In the genomic region with DNA sequence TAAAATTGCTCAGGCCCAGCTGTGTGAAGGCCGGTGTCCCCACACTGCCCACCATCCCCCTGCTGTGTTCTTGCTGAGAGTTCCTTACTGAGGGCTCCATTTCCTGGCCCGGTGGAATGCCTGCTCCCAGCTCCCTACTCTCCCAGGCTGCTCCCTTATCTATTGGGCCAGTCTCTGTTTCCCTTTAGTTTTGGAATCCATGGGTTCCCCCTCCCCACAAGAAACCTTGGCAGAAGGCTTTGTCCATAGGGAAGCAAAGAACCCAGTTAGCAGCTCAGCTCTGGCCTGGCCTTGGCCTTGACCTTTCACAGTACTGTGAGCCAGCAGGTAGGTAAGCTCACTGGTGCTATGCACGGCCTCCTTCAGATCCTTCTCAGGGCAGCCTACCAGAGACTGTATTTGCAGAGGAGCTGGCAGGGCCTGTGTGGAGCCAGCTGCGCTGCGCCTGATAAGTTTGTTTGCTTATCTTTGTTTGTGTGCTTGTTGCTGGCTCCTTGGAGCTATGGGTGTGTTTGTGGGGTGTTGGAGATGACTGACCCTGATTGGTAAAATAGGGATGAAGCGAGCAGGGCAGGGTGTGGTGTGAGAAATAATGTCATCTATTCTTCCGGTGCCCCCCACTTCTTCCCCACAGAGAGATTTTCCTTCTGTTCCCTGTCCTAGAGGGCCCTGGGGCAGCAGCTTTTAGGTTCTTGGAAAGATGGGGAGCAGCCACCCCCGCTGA, we compare ENCODE assay signal across 1 cellular context.
TF ChIP-seq lines count a peak whose summit lies in the region.

No MANE protein-coding gene starts in this region.

TF ChIP-seq in K562, 482 proteins besides CTCF, POLR2A, EP300 and RAD21 (continued from another document and continues in another):
- TF ChIP-seq, protein P1, sequence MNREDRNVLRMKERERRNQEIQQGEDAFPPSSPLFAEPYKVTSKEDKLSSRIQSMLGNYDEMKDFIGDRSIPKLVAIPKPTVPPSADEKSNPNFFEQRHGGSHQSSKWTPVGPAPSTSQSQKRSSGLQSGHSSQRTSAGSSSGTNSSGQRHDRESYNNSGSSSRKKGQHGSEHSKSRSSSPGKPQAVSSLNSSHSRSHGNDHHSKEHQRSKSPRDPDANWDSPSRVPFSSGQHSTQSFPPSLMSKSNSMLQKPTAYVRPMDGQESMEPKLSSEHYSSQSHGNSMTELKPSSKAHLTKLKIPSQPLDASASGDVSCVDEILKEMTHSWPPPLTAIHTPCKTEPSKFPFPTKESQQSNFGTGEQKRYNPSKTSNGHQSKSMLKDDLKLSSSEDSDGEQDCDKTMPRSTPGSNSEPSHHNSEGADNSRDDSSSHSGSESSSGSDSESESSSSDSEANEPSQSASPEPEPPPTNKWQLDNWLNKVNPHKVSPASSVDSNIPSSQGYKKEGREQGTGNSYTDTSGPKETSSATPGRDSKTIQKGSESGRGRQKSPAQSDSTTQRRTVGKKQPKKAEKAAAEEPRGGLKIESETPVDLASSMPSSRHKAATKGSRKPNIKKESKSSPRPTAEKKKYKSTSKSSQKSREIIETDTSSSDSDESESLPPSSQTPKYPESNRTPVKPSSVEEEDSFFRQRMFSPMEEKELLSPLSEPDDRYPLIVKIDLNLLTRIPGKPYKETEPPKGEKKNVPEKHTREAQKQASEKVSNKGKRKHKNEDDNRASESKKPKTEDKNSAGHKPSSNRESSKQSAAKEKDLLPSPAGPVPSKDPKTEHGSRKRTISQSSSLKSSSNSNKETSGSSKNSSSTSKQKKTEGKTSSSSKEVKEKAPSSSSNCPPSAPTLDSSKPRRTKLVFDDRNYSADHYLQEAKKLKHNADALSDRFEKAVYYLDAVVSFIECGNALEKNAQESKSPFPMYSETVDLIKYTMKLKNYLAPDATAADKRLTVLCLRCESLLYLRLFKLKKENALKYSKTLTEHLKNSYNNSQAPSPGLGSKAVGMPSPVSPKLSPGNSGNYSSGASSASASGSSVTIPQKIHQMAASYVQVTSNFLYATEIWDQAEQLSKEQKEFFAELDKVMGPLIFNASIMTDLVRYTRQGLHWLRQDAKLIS (CRISPR knock-in tag; IDR thresholded peaks at IDR 0.05): no peak; the same call in 1 of the 2 replicates
- TF ChIP-seq SREBF1 (IDR thresholded peaks at IDR 0.05; ENCODE audit: borderline replicate concordance, low read depth, low read length) (no peak), ZNF165 (CRISPR knock-in tag; IDR thresholded peaks at IDR 0.05; ENCODE audit: borderline replicate concordance) (0 out of 2 replicates have a peak, but pooled peaks have one; percentile 18), PPARD (CRISPR knock-in tag; IDR thresholded peaks at IDR 0.05) (no peak), MTA3 (IDR thresholded peaks at IDR 0.05; ENCODE audit: borderline replicate concordance) (peak; percentile 85), ZNF224 (CRISPR knock-in tag; IDR thresholded peaks at IDR 0.05) (no peak), ZNF696 (CRISPR knock-in tag; conservative IDR thresholded peaks at IDR 0.05) (no peak), ETV6 (IDR thresholded peaks at IDR 0.05; ENCODE audit: borderline replicate concordance in 1 of 2, low read depth in 2 of 2, low read length in 1 of 2) (0 out of 4 replicates have a peak, but pooled peaks of 1 of the 2 experiments have one; percentile 54), ETV6 (CRISPR knock-in tag; IDR thresholded peaks at IDR 0.05; ENCODE audit: borderline replicate concordance) (no peak), RBM15 (IDR thresholded peaks at IDR 0.05; ENCODE audit: insufficient read depth, low read length) (no peak), ZNF668 (CRISPR knock-in tag; IDR thresholded peaks at IDR 0.05) (no peak), ZNF507 (tag; conservative IDR thresholded peaks at IDR 0.05) (no peak), SMAD2 (IDR thresholded peaks at IDR 0.05; ENCODE audit: low read depth, low read length) (no peak), SMC3 (conservative IDR thresholded peaks at IDR 0.05; ENCODE audit: insufficient read depth, low read depth, low read length) (no peak), ZNF384 (IDR thresholded peaks at IDR 0.05; ENCODE audit: low read depth, low read length) (no peak), XRCC5 (IDR thresholded peaks at IDR 0.05; ENCODE audit: low read depth, low read length) (no peak), BRD9 (IDR thresholded peaks at IDR 0.05; ENCODE audit: low read depth, partially characterized antibody) (peak; percentile 9), ZBTB7A (IDR thresholded peaks at IDR 0.05; ENCODE audit: borderline replicate concordance, control insufficient read depth, low read depth, low read length) (no peak; the same call in 1 of the 2 replicates), SMAD3 (CRISPR knock-in tag; conservative IDR thresholded peaks at IDR 0.05) (no peak), SRSF9 (IDR thresholded peaks at IDR 0.05; ENCODE audit: borderline replicate concordance, low read depth, low read length) (no peak), ZNF282 (CRISPR knock-in tag; IDR thresholded peaks at IDR 0.05) (no peak), ESRRA (IDR thresholded peaks at IDR 0.05; ENCODE audit: borderline replicate concordance, low read depth) (peak; percentile 66), SLC30A9 (CRISPR knock-in tag; IDR thresholded peaks at IDR 0.05) (no peak), ZBTB1 (CRISPR knock-in tag; IDR thresholded peaks at IDR 0.05; ENCODE audit: borderline replicate concordance, low read depth) (no peak), TAF15 (IDR thresholded peaks at IDR 0.05; ENCODE audit: low read depth, low read length) (no peak), HNRNPUL1 (IDR thresholded peaks at IDR 0.05; ENCODE audit: low read length) (no peak), MECOM (CRISPR knock-in tag; IDR thresholded peaks at IDR 0.05) (no peak), ELF4 (CRISPR knock-in tag; IDR thresholded peaks at IDR 0.05) (0 out of 2 replicates have a peak, but pooled peaks have one; percentile 54), HSF4 (CRISPR knock-in tag; IDR thresholded peaks at IDR 0.05; ENCODE audit: borderline replicate concordance) (no peak), TFAM (CRISPR knock-in tag; conservative IDR thresholded peaks at IDR 0.05) (no peak), EZH2 (IDR thresholded peaks at IDR 0.05; ENCODE audit: borderline replicate concordance, low read depth, low read length) (no peak), FOSL1 (tag; conservative IDR thresholded peaks at IDR 0.05) (peak; percentile 72), NR3C1 (CRISPR knock-in tag; IDR thresholded peaks at IDR 0.05) (no peak), FOXK2 (conservative IDR thresholded peaks at IDR 0.05 in 1 of 2, IDR thresholded peaks at IDR 0.05 in 1 of 2; ENCODE audit: low read depth in 2 of 2) (peak; percentile 91), NONO (IDR thresholded peaks at IDR 0.05; ENCODE audit: low read depth in 2 of 2, low read length in 1 of 2) (peak in 1 of 2 experiments; percentile 66; a peak in 1 of 4 replicates), KLF13 (tag; IDR thresholded peaks at IDR 0.05; ENCODE audit: borderline replicate concordance, low read depth) (no peak), NFIX (CRISPR knock-in tag; IDR thresholded peaks at IDR 0.05; ENCODE audit: low read depth) (no peak), HDAC8 (tag; IDR thresholded peaks at IDR 0.05) (no peak), KLF16 (IDR thresholded peaks at IDR 0.05) (peak; percentile 94), ZSCAN29 (IDR thresholded peaks at IDR 0.05) (no peak), ZNF766 (CRISPR knock-in tag; conservative IDR thresholded peaks at IDR 0.05) (0 out of 2 replicates have a peak, but pooled peaks have one; percentile 9), CBX2 (IDR thresholded peaks at IDR 0.05; ENCODE audit: insufficient read depth, low read length, poor library complexity, severe bottlenecking) (no peak), DMBX1 (CRISPR knock-in tag; IDR thresholded peaks at IDR 0.05; ENCODE audit: borderline replicate concordance) (peak; percentile 69)
- TF ChIP-seq, protein P2, sequence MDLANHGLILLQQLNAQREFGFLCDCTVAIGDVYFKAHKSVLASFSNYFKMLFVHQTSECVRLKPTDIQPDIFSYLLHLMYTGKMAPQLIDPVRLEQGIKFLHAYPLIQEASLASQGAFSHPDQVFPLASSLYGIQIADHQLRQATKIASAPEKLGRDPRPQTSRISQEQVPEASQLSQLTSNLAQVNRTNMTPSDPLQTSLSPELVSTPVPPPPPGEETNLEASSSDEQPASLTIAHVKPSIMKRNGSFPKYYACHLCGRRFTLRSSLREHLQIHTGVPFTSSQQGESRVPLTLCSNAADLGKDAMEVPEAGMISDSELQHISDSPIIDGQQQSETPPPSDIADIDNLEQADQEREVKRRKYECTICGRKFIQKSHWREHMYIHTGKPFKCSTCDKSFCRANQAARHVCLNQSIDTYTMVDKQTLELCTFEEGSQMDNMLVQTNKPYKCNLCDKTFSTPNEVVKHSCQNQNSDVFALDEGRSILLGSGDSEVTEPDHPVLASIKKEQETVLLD (IDR thresholded peaks at IDR 0.05): peak; percentile 53; the same call in 1 of the 2 replicates
- TF ChIP-seq, protein P3, sequence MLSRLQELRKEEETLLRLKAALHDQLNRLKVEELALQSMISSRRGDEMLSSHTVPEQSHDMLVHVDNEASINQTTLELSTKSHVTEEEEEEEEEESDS (CRISPR knock-in tag; IDR thresholded peaks at IDR 0.05): no peak
- TF ChIP-seq, protein P4, sequence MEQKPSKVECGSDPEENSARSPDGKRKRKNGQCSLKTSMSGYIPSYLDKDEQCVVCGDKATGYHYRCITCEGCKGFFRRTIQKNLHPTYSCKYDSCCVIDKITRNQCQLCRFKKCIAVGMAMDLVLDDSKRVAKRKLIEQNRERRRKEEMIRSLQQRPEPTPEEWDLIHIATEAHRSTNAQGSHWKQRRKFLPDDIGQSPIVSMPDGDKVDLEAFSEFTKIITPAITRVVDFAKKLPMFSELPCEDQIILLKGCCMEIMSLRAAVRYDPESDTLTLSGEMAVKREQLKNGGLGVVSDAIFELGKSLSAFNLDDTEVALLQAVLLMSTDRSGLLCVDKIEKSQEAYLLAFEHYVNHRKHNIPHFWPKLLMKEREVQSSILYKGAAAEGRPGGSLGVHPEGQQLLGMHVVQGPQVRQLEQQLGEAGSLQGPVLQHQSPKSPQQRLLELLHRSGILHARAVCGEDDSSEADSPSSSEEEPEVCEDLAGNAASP (IDR thresholded peaks at IDR 0.05): no peak
- TF ChIP-seq, protein P5, sequence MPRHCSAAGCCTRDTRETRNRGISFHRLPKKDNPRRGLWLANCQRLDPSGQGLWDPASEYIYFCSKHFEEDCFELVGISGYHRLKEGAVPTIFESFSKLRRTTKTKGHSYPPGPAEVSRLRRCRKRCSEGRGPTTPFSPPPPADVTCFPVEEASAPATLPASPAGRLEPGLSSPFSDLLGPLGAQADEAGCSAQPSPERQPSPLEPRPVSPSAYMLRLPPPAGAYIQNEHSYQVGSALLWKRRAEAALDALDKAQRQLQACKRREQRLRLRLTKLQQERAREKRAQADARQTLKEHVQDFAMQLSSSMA (CRISPR knock-in tag; IDR thresholded peaks at IDR 0.05): no peak
- TF ChIP-seq, protein P6, sequence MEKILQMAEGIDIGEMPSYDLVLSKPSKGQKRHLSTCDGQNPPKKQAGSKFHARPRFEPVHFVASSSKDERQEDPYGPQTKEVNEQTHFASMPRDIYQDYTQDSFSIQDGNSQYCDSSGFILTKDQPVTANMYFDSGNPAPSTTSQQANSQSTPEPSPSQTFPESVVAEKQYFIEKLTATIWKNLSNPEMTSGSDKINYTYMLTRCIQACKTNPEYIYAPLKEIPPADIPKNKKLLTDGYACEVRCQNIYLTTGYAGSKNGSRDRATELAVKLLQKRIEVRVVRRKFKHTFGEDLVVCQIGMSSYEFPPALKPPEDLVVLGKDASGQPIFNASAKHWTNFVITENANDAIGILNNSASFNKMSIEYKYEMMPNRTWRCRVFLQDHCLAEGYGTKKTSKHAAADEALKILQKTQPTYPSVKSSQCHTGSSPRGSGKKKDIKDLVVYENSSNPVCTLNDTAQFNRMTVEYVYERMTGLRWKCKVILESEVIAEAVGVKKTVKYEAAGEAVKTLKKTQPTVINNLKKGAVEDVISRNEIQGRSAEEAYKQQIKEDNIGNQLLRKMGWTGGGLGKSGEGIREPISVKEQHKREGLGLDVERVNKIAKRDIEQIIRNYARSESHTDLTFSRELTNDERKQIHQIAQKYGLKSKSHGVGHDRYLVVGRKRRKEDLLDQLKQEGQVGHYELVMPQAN (IDR thresholded peaks at IDR 0.05; ENCODE audit: borderline replicate concordance): no peak
- TF ChIP-seq, protein P7, sequence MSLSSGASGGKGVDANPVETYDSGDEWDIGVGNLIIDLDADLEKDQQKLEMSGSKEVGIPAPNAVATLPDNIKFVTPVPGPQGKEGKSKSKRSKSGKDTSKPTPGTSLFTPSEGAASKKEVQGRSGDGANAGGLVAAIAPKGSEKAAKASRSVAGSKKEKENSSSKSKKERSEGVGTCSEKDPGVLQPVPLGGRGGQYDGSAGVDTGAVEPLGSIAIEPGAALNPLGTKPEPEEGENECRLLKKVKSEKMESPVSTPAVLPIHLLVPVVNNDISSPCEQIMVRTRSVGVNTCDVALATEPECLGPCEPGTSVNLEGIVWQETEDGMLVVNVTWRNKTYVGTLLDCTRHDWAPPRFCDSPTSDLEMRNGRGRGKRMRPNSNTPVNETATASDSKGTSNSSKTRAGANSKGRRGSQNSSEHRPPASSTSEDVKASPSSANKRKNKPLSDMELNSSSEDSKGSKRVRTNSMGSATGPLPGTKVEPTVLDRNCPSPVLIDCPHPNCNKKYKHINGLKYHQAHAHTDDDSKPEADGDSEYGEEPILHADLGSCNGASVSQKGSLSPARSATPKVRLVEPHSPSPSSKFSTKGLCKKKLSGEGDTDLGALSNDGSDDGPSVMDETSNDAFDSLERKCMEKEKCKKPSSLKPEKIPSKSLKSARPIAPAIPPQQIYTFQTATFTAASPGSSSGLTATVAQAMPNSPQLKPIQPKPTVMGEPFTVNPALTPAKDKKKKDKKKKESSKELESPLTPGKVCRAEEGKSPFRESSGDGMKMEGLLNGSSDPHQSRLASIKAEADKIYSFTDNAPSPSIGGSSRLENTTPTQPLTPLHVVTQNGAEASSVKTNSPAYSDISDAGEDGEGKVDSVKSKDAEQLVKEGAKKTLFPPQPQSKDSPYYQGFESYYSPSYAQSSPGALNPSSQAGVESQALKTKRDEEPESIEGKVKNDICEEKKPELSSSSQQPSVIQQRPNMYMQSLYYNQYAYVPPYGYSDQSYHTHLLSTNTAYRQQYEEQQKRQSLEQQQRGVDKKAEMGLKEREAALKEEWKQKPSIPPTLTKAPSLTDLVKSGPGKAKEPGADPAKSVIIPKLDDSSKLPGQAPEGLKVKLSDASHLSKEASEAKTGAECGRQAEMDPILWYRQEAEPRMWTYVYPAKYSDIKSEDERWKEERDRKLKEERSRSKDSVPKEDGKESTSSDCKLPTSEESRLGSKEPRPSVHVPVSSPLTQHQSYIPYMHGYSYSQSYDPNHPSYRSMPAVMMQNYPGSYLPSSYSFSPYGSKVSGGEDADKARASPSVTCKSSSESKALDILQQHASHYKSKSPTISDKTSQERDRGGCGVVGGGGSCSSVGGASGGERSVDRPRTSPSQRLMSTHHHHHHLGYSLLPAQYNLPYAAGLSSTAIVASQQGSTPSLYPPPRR (CRISPR knock-in tag; IDR thresholded peaks at IDR 0.05; ENCODE audit: borderline replicate concordance): no peak
- TF ChIP-seq, protein P8, sequence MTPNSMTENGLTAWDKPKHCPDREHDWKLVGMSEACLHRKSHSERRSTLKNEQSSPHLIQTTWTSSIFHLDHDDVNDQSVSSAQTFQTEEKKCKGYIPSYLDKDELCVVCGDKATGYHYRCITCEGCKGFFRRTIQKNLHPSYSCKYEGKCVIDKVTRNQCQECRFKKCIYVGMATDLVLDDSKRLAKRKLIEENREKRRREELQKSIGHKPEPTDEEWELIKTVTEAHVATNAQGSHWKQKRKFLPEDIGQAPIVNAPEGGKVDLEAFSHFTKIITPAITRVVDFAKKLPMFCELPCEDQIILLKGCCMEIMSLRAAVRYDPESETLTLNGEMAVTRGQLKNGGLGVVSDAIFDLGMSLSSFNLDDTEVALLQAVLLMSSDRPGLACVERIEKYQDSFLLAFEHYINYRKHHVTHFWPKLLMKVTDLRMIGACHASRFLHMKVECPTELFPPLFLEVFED (CRISPR knock-in tag; conservative IDR thresholded peaks at IDR 0.05): no peak
